ENCODE assay signal across 11 cellular contexts in the genomic region with DNA sequence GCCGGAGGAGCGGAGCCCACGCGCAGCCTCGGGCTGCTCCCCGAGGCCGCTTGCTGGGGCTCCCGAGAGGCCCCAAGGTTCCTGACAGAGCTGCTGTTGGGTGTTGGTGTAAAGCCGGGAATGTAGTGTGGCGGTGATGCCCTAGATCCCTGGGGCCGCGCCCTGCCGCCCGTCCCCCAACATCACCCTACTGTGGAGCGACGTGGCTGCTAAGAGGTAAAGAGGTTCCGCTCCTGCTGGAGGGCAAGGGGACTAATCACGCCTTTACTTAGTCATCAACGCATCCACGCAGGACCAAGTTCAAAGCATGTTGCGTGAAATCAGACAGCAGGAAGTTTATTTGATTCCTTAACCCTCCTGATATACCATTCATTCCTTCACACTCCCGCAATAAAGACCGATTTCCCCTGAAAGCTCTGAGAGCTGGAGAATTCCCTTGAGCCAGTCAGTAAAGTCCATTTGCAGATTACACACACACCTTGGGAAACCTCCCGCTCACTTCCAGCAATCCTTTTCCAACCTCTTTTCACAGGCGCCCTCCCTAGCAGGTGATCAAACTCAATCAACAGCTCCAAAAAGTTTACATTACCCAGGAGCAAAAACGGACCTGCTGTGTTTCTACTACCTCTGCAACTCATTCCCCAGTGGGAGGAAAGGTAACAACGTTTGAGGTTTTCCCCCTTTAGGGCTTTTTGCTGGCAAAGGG. TPM values are rescaled to one million over a fixed set of nuclear protein-coding genes. Genes with fewer than 3 reads are reported as not detected.
DNase-seq lines count a peak whose midpoint lies in the region; ATAC-seq and TF ChIP-seq lines count a peak whose summit lies in the region.
"Had no signal": no experiment of that assay in that cellular context is flagged by ENCODE, and none has a peak within 500 bp of the region (broad histone marks: within the 10 kb centered on the region; RNA-seq: fewer than 3 reads in every experiment).

No MANE protein-coding gene starts in this region.

- H3K4me1 ChIP-seq in adipocyte (ENCODE audit: control insufficient read depth, insufficient read depth, low read length): peaks cover 9% of the 10 kb centered on the region
- peaks cover 16% of the 10 kb centered on the region for H3K4me1 ChIP-seq in left ventricle myocardium inferior
- peaks cover 8% of the 10 kb centered on the region for H3K4me1 ChIP-seq in ovary (ENCODE audit: insufficient read depth)
- peaks cover 8% of the 10 kb centered on the region for H3K4me1 ChIP-seq in A673 (ENCODE audit: insufficient read depth, low read length, poor library complexity, severe bottlenecking)
- no peaks in the 10 kb centered on the region for H3K4me1 ChIP-seq in effector memory CD4-positive, alpha-beta T cell (ENCODE audit: control insufficient read depth, insufficient read depth, low read length, poor library complexity, severe bottlenecking)
- H3K4me1 ChIP-seq: BLaER1 treated with 17β-estradiol and CSF1 and Interleukin-3, amounts not matched to agents 10 nM and 100 nM had no signal

- TF ChIP-seq CTCF in left ventricle myocardium inferior (IDR thresholded peaks at IDR 0.05; ENCODE audit: borderline replicate concordance) (no peak), ovary (IDR thresholded peaks at IDR 0.05) (no peak), A673 (conservative IDR thresholded peaks at IDR 0.05; ENCODE audit: low read depth, low read length) (no peak)

- no peak for ATAC-seq in HG02763 (IDR thresholded peaks at IDR 0.05; ENCODE audit: unreplicated experiment)
- no peak for ATAC-seq in GM21723 (IDR thresholded peaks at IDR 0.05; ENCODE audit: unreplicated experiment)

- no peak for TF ChIP-seq POLR2A in ovary (IDR thresholded peaks at IDR 0.05)

- no peak overlapping the region for H3K9ac ChIP-seq in adipocyte (ENCODE audit: low read length)
- H3K9ac ChIP-seq: BLaER1 treated with 17β-estradiol and CSF1 and Interleukin-3, amounts not matched to agents 10 nM and 100 nM had no signal

- peak; percentile 82 for DNase-seq in DMS53 (lab: John Stamatoyannopoulos, UW)
- no peak for DNase-seq in adipocyte (ENCODE audit: low read depth)
- no peak for DNase-seq in left ventricle myocardium inferior
- DNase-seq in ovary: no peak
- no peak for DNase-seq in A673 (ENCODE audit: low spot score)
- DNase-seq in effector memory CD4-positive, alpha-beta T cell: no peak
- DNase-seq: NCI-H1048 had no signal

- TF ChIP-seq EP300 in ovary (IDR thresholded peaks at IDR 0.05): no peak

- 1 to 4% (median 3%) methylated on average over 21 to 27 of the region's 27 CpGs for whole genome bisulfite sequencing in ovary, 3 donors

- POLR2A ChIA-PET in A673 (lab: Charles Lee; ENCODE audit: low non-redundant PET): no interaction called here

- H3K9me3 ChIP-seq in adipocyte (ENCODE audit: control insufficient read depth, low read length): no peaks in the 10 kb centered on the region
- H3K9me3 ChIP-seq in left ventricle myocardium inferior (replicated peaks): no peaks in the 10 kb centered on the region
- H3K9me3 ChIP-seq in ovary: no peaks in the 10 kb centered on the region
- H3K9me3 ChIP-seq in A673 (ENCODE audit: low read depth, low read length, poor library complexity, severe bottlenecking): no peaks in the 10 kb centered on the region
- H3K9me3 ChIP-seq in effector memory CD4-positive, alpha-beta T cell (ENCODE audit: control insufficient read depth, low read length): no peaks in the 10 kb centered on the region

- H3K4me3 ChIP-seq in adipocyte (ENCODE audit: low read length) (peak overlapping the region; percentile 59), left ventricle myocardium inferior (peak overlapping the region; percentile 57), ovary (peak overlapping the region; percentile 23), A673 (ENCODE audit: low read depth, low read length, poor library complexity, severe bottlenecking) (no peak overlapping the region)
- H3K4me3 ChIP-seq in effector memory CD4-positive, alpha-beta T cell (ENCODE audit: insufficient read depth, low read depth, low read length, poor library complexity, severe bottlenecking): no peak overlapping the region
- H3K4me3 ChIP-seq: BLaER1 treated with 17β-estradiol and CSF1 and Interleukin-3, amounts not matched to agents 10 nM and 100 nM had no signal

- no TSS peak for BruUV-seq in A673 (replicated peaks; lab: Mats Ljungman, UMichigan)

- CTCF ChIA-PET in A673 (lab: Charles Lee): no interaction called here

- no peaks in the 10 kb centered on the region for H3K36me3 ChIP-seq in adipocyte (ENCODE audit: control insufficient read depth, insufficient read depth, low read length, severe bottlenecking)
- H3K36me3 ChIP-seq in left ventricle myocardium inferior: no peaks in the 10 kb centered on the region
- no peaks in the 10 kb centered on the region for H3K36me3 ChIP-seq in ovary
- no peaks in the 10 kb centered on the region for H3K36me3 ChIP-seq in A673 (ENCODE audit: insufficient read depth, low read length, poor library complexity, severe bottlenecking)
- no peaks in the 10 kb centered on the region for H3K36me3 ChIP-seq in effector memory CD4-positive, alpha-beta T cell (ENCODE audit: control insufficient read depth, insufficient read depth, low read length)
- H3K36me3 ChIP-seq: BLaER1 treated with 17β-estradiol and CSF1 and Interleukin-3, amounts not matched to agents 10 nM and 100 nM had no signal

- intact Hi-C loops in left ventricle myocardium inferior (cut with micrococcal nuclease) (no loop called here), ovary (cut with DNase I) (no loop called here), A673 (cut with micrococcal nuclease; ENCODE audit: unreplicated experiment) (no loop called here)

- peaks cover 37% of the 10 kb centered on the region for H3K27me3 ChIP-seq in adipocyte (replicated peaks; ENCODE audit: control insufficient read depth, insufficient read depth, low read length)
- peaks cover 90% of the 10 kb centered on the region for H3K27me3 ChIP-seq in left ventricle myocardium inferior (ENCODE audit: low read depth)
- H3K27me3 ChIP-seq in ovary: no peaks in the 10 kb centered on the region
- peaks cover 80% of the 10 kb centered on the region for H3K27me3 ChIP-seq in A673 (replicated peaks; ENCODE audit: insufficient read depth, low read depth, low read length, poor library complexity)
- no peaks in the 10 kb centered on the region for H3K27me3 ChIP-seq in effector memory CD4-positive, alpha-beta T cell (replicated peaks; ENCODE audit: control insufficient read depth, insufficient read depth, low read length, poor library complexity, severe bottlenecking)
- H3K27me3 ChIP-seq: BLaER1 treated with 17β-estradiol and CSF1 and Interleukin-3, amounts not matched to agents 10 nM and 100 nM had no signal

- no peak overlapping the region for H3K27ac ChIP-seq in left ventricle myocardium inferior (replicated peaks)
- no peak overlapping the region for H3K27ac ChIP-seq in ovary
- no peak overlapping the region for H3K27ac ChIP-seq in A673 (ENCODE audit: low read depth, low read length, poor library complexity, severe bottlenecking)
- H3K27ac ChIP-seq in effector memory CD4-positive, alpha-beta T cell (ENCODE audit: insufficient read depth, low read length, poor library complexity, severe bottlenecking): no peak overlapping the region
- H3K27ac ChIP-seq: BLaER1 treated with 17β-estradiol and CSF1 and Interleukin-3, amounts not matched to agents 10 nM and 100 nM had no signal

RNA-seq across cellular contexts. Expression of gene GABRA2, which starts 0.6 kb away (rescaled TPM):
- total RNA-seq in left ventricle myocardium inferior (0.27 TPM), ovary (1 to 10 TPM in 1 of 7 donors, under 1 TPM in 5, not detected in 1; 0.23 to 1.1 (median 0.57) TPM), A673 (2021) (0.07 and 0.47 TPM in 2 replicates)
- polyA plus RNA-seq in ovary: under 1 TPM; 0.06 to 0.53 TPM
- total RNA-seq: activated T-helper 1 cell treated with anti-CD3 and anti-CD28 coated beads, Interleukin-12 subunit alpha, Interleukin-12 subunit beta, Interleukin-2, Interleukin-4 antibody, amounts not matched to agents 30 ng/mL and 10 ng/mL and 1 ng/mL, durations not matched to agents 14 hours and 24 hours and 36 hours had no signal

Comparison
In these comparisons a context has a peak if more than half of its experiments do, and no peak if none do; other contexts are left out.
1. H3K4me3 ChIP-seq: peak in adipocyte (single experiment), left ventricle myocardium inferior (single experiment) and ovary (single experiment); none in A673 (single experiment) and effector memory CD4-positive, alpha-beta T cell (single experiment).